ENCODE assay signal across 8 cellular contexts in genomic region chr2:96209011-96209728, GRCh38. TPM values are rescaled to one million over a fixed set of nuclear protein-coding genes. Genes with fewer than 3 reads are reported as not detected.
DNase-seq lines count a peak whose midpoint lies in the region; ATAC-seq and TF ChIP-seq lines count a peak whose summit lies in the region.

No MANE protein-coding gene starts in this region.

- no peaks in the 10 kb centered on the region for H3K27me3 ChIP-seq in PC-9 (ENCODE audit: insufficient read depth, low read depth)
- H3K27me3 ChIP-seq in ovary: no peaks in the 10 kb centered on the region

- TSS peak; percentile 43 for BruUV-seq in PC-9 (replicated peaks; lab: Mats Ljungman, UMichigan)

- H3F3A ChIP-seq in PC-9 (ENCODE audit: insufficient read depth, low read depth): peaks cover 18% of the 10 kb centered on the region; the same call in 1 of the 2 replicates

- intact Hi-C loops in PC-9 (cut with micrococcal nuclease; ENCODE audit: unreplicated experiment) (loop anchor here (1.0 to 10.0 kb wide), 3 partner anchors 51 to 296 kb away; partner anchors contain the start of genes DUSP2 and NEURL3), ovary (cut with DNase I) (loop anchor here in 2 of 4 donors (5.0 kb wide), 2 partner anchors 53 to 58 kb away; partner anchors contain the start of genes CIAO1 (in 1 of the 2) and TMEM127 (in 1 of the 2))

- no peak for TF ChIP-seq POLR2A in ovary (IDR thresholded peaks at IDR 0.05)

- CTCF ChIA-PET in PC-9 (lab: Charles Lee): interaction anchor here (0.6 kb wide), 1 partner anchor 886 kb away, joined by 5 read pairs; no protein-coding TSS in a partner anchor

- H3K4me1 ChIP-seq in PC-9 (replicated peaks; ENCODE audit: insufficient read depth) (peaks cover 36% of the 10 kb centered on the region), ovary (ENCODE audit: insufficient read depth) (peaks cover 14% of the 10 kb centered on the region)

- no peaks in the 10 kb centered on the region for H3K9me2 ChIP-seq in PC-9 (ENCODE audit: insufficient read depth)

- H3K79me2 ChIP-seq in PC-9 (ENCODE audit: low read depth): peaks cover 55% of the 10 kb centered on the region

- no peak for TF ChIP-seq EP300 in ovary (IDR thresholded peaks at IDR 0.05)

- peak overlapping the region; percentile 87 for H3K4me3 ChIP-seq in PC-9
- peak overlapping the region; percentile 89 for H3K4me3 ChIP-seq in epithelial cell of esophagus (ENCODE audit: low read length)
- H3K4me3 ChIP-seq in ovary: peak overlapping the region; percentile 84

- peak overlapping the region; percentile 86 for H3K4me2 ChIP-seq in PC-9

- H3K27ac ChIP-seq in PC-9: peak overlapping the region; percentile 29
- peak overlapping the region in 1 of 2 donors; percentile 89 for H3K27ac ChIP-seq in ovary

- H4K20me1 ChIP-seq in PC-9 (ENCODE audit: insufficient read depth): peaks cover 39% of the 10 kb centered on the region

- ATAC-seq in HG02678 (IDR thresholded peaks at IDR 0.05; ENCODE audit: unreplicated experiment) (no peak), GM19035 (IDR thresholded peaks at IDR 0.05; ENCODE audit: unreplicated experiment) (no peak)

- H3K9me3 ChIP-seq in PC-9 (ENCODE audit: insufficient read depth, low read depth) (no peaks in the 10 kb centered on the region), ovary (no peaks in the 10 kb centered on the region)

- H2AFZ ChIP-seq in PC-9: peak overlapping the region; percentile 82

- POLR2A ChIA-PET in PC-9 (lab: Charles Lee; ENCODE audit: unreplicated experiment): interaction anchor here (0.7 kb wide), 1 partner anchor 20 kb away, joined by 3 read pairs; no protein-coding TSS in a partner anchor

- H3K36me3 ChIP-seq in PC-9 (ENCODE audit: low read depth) (peaks cover 7% of the 10 kb centered on the region; the same call in 1 of the 2 replicates), ovary (no peaks in the 10 kb centered on the region)

- no peak for TF ChIP-seq CTCF in PC-9 (conservative IDR thresholded peaks at IDR 0.05)
- no peak for TF ChIP-seq CTCF in epithelial cell of esophagus (IDR thresholded peaks at IDR 0.05; ENCODE audit: insufficient read depth, low read depth, low read length, missing control alignments)
- no peak for TF ChIP-seq CTCF in ovary (IDR thresholded peaks at IDR 0.05)
- TF ChIP-seq CTCF in GM20000 (IDR thresholded peaks at IDR 0.05; ENCODE audit: extremely low read depth, missing control alignments): no peak

- WGBS in ovary, 3 donors: 6 to 7% (median 7%) methylated on average over 20 to 21 of the region's 21 CpGs

- peak; percentile 3 for DNase-seq in EH (ENCODE audit: low read depth)
- no peak for DNase-seq in PC-9
- DNase-seq in epithelial cell of esophagus (ENCODE audit: low read depth): no peak
- DNase-seq in ovary: peak in 1 of 5 donors; percentile 37
- DNase-seq in GM20000 (ENCODE audit: low spot score): no peak
- no peak for DNase-seq in NCI-H2029 treated with DMSO at 0.1 percent for 48 hours (lab: John Stamatoyannopoulos, UW)

RNA-seq across cellular contexts. Expression of gene STARD7, which starts 0.5 kb away (rescaled TPM):
- total RNA-seq in PC-9 (2021): 171 and 189 TPM in 2 replicates
- total RNA-seq in ovary: 10 to 100 TPM; 40.3 to 90.9 (median 80.4) TPM
- 10 to 100 TPM; 32.7 to 73.8 TPM for polyA plus RNA-seq in ovary

RNA-seq across cellular contexts. Expression of gene TMEM127, which starts 56.6 kb away (rescaled TPM):
- total RNA-seq in PC-9 (2021): 38.4 and 50.3 TPM in 2 replicates
- 10 to 100 TPM; 26.9 to 55.1 (median 51.6) TPM for total RNA-seq in ovary
- 10 to 100 TPM; 32.7 to 44.7 TPM for polyA plus RNA-seq in ovary

RNA-seq across cellular contexts. Expression of gene CIAO1, which starts 56.9 kb away (rescaled TPM):
- total RNA-seq in PC-9 (2021) (85.3 and 99.5 TPM in 2 replicates), ovary (100 to 1,000 TPM in 1 of 7 donors, 10 to 100 TPM in 6; 50.8 to 103 (median 58.5) TPM)
- polyA plus RNA-seq in ovary: 10 to 100 TPM; 42.2 to 55.6 TPM
